Comparison of ENCODE assay signal across 8 cellular contexts in the genomic region with DNA sequence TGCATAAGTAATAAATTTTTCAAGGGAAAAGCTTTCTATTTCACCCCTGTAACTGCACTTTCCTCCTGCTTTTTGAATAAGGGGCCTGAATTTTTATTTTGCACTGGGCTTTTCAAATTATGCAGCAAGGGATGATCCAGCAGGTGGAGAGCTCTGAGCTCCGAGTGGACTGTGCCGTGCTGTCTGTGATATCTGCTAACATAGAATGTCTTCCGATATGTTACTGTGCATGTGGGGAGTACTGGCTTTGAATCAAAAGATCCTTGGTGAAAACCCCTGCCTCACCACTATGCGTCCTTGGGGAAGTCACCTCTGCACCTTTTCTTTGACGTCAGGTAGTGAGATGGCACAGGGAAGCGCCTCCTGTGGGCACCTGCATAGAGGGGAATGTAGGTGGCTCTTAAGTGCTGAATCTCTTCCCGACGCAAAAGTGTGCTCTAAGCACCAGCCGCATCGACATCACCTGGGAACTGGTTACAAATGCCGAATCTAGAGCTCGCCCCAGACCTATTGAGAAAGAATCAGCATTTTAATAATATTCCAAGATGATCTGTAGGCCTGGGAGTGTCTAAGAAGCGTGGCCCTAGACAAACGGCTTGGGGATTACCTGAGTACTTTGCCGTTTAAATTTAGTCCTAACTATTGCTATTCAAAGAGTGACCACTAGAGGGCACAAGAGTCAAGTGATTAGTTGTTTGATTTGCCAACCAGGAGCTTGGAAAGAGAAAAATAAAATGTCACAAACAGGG. TPM values are rescaled to one million over a fixed set of nuclear protein-coding genes. Genes with fewer than 3 reads are reported as not detected.
DNase-seq lines count a peak whose midpoint lies in the region; ATAC-seq and TF ChIP-seq lines count a peak whose summit lies in the region.

No MANE protein-coding gene starts in this region.

- TF ChIP-seq EP300 in esophagus muscularis mucosa (IDR thresholded peaks at IDR 0.05) = no peak

- H3F3A ChIP-seq in SU-DHL-6 (ENCODE audit: insufficient read depth) = no peaks in the 10 kb centered on the region

- no peaks in the 10 kb centered on the region for H3K36me3 Mint-ChIP-seq in naive thymus-derived CD8-positive, alpha-beta T cell

- no peak overlapping the region for H3K4me3 Mint-ChIP-seq in naive thymus-derived CD8-positive, alpha-beta T cell

- intact Hi-C loops in esophagus muscularis mucosa (cut with DNase I) = loop anchor here (1.0 kb wide), 1 partner anchor 78 kb away; no protein-coding TSS in a partner anchor

- peak; percentile 61 to 62 for ATAC-seq in naive thymus-derived CD8-positive, alpha-beta T cell
- no peak for ATAC-seq in GM18505 (IDR thresholded peaks at IDR 0.05; ENCODE audit: unreplicated experiment)

- H3K27ac Mint-ChIP-seq in naive thymus-derived CD8-positive, alpha-beta T cell = no peak overlapping the region

- no peaks in the 10 kb centered on the region for H4K20me1 ChIP-seq in SU-DHL-6 (ENCODE audit: low read depth, low read length)

- no peaks in the 10 kb centered on the region for H3K36me3 ChIP-seq in SU-DHL-6 (ENCODE audit: low read length)
- no peaks in the 10 kb centered on the region for H3K36me3 ChIP-seq in esophagus muscularis mucosa

- peaks cover 4 to 9% (median 5%) of the 10 kb centered on the region in 4 donors for H3K4me1 ChIP-seq in esophagus muscularis mucosa

- POLR2A ChIA-PET in naive thymus-derived CD8-positive, alpha-beta T cell (lab: Charles Lee) = no interaction called here

- no peaks in the 10 kb centered on the region for H3K9me3 Mint-ChIP-seq in naive thymus-derived CD8-positive, alpha-beta T cell

- no peaks in the 10 kb centered on the region for H3K79me2 ChIP-seq in SU-DHL-6 (ENCODE audit: insufficient read depth, low read length)

- H3K27me3 Mint-ChIP-seq in naive thymus-derived CD8-positive, alpha-beta T cell = peaks cover 21 to 57% (median 48%) of the 10 kb centered on the region in 5 donors

- no peaks in the 10 kb centered on the region for H3K9me3 ChIP-seq in SU-DHL-6 (ENCODE audit: insufficient read depth, low read length)
- H3K9me3 ChIP-seq in esophagus muscularis mucosa = peaks cover 0 to 6% (median under 1%) of the 10 kb centered on the region in 4 donors

- H3K27ac ChIP-seq in SU-DHL-6 (ENCODE audit: low read depth, low read length) (no peak overlapping the region), esophagus muscularis mucosa (replicated peaks in 1 of 4) (no peak overlapping the region)

- H3K27me3 ChIP-seq in SU-DHL-6 (ENCODE audit: low read length) (no peaks in the 10 kb centered on the region), esophagus muscularis mucosa (peaks cover 0 to 46% (median 7%) of the 10 kb centered on the region in 4 donors)

- 15% methylated on average over 15 of the region's 15 CpGs for WGBS in esophagus muscularis mucosa

- H3K4me3 ChIP-seq in NB4 (ENCODE audit: low read depth, low read length) (no peak overlapping the region), SU-DHL-6 (ENCODE audit: insufficient read depth, low read length, poor library complexity, severe bottlenecking) (no peak overlapping the region), esophagus muscularis mucosa (no peak overlapping the region)

- no peaks in the 10 kb centered on the region for H3K9me2 ChIP-seq in SU-DHL-6 (replicated peaks; ENCODE audit: insufficient read depth, low read length)

- H3K4me2 ChIP-seq in SU-DHL-6 (ENCODE audit: low read depth, low read length, poor library complexity, severe bottlenecking) = no peak overlapping the region

- H3K9ac ChIP-seq in SU-DHL-6 (ENCODE audit: low read length) = no peak overlapping the region

- DNase-seq in A172 (ENCODE audit: low spot score) = peak; percentile 79
- DNase-seq in ELF-1 (ENCODE audit: low read depth, low spot score) = peak; percentile 71
- DNase-seq in NB4 (ENCODE audit: low read depth) = peak; percentile 75
- DNase-seq in esophagus muscularis mucosa (ENCODE audit: extremely low spot score) = no peak
- peak in 6 of 10 donors; percentile 25 to 76 (median 60) for DNase-seq in naive thymus-derived CD8-positive, alpha-beta T cell
- DNase-seq in activated effector memory CD4-positive, alpha-beta T cell treated with anti-CD3 and anti-CD28 coated beads, Interleukin-2, amount 50 U/mL, for 16 hours = no peak

- no peak overlapping the region for H2AFZ ChIP-seq in SU-DHL-6 (ENCODE audit: low read depth, low read length, severe bottlenecking)

- H3K4me1 Mint-ChIP-seq in naive thymus-derived CD8-positive, alpha-beta T cell = peaks cover 0 to 6% (median 3%) of the 10 kb centered on the region in 4 donors

- peak; percentile 67 for TF ChIP-seq CTCF in NB4 (IDR thresholded peaks at IDR 0.05; ENCODE audit: low read depth, low read length)
- TF ChIP-seq CTCF in SU-DHL-6 (IDR thresholded peaks at IDR 0.05; ENCODE audit: insufficient read depth, low read length, poor library complexity, severe bottlenecking) = peak; percentile 43
- peak; percentile 82 to 85 (median 84) for TF ChIP-seq CTCF in esophagus muscularis mucosa (IDR thresholded peaks at IDR 0.05)

- TF ChIP-seq POLR2A in NB4 (IDR thresholded peaks at IDR 0.05; ENCODE audit: extremely low read depth, insufficient read length) (no peak), esophagus muscularis mucosa (IDR thresholded peaks at IDR 0.05; ENCODE audit: low read depth) (no peak), GM18505 (IDR thresholded peaks at IDR 0.05; ENCODE audit: borderline replicate concordance, extremely low read depth, insufficient read depth, insufficient read length) (no peak)

RNA-seq across cellular contexts. Expression of gene WFS1, which starts 19.2 kb away (rescaled TPM):
- 52.8 and 54.2 TPM in 2 replicates for total RNA-seq in A172 (2014; rRNA removed; shearing (Covaris generic))
- 100 to 1,000 TPM in 2 of 4 donors, 10 to 100 TPM in 2; 62.3 to 159 (median 104) TPM for total RNA-seq in esophagus muscularis mucosa
- 1 to 10 TPM; 4.8 to 5.9 TPM for total RNA-seq in naive thymus-derived CD8-positive, alpha-beta T cell
- polyA plus RNA-seq in naive thymus-derived CD8-positive, alpha-beta T cell = 1 to 10 TPM; 2.9 to 5.4 (median 4.7) TPM

RNA-seq across cellular contexts. Expression of gene JAKMIP1, which starts 50.1 kb away (rescaled TPM):
- 0.22 and 0.28 TPM in 2 replicates for total RNA-seq in A172 (2014; rRNA removed; shearing (Covaris generic))
- total RNA-seq in esophagus muscularis mucosa = 1 to 10 TPM in 2 of 4 donors, under 1 TPM in 2; 0.57 to 2.8 (median 0.91) TPM
- under 1 TPM in 1 of 2 experiments, not detected in 1; 0.38 TPM for total RNA-seq in naive thymus-derived CD8-positive, alpha-beta T cell
- polyA plus RNA-seq in naive thymus-derived CD8-positive, alpha-beta T cell = 1 to 10 TPM in 1 of 3 donors, under 1 TPM in 2; 0.15 to 9.6 (median 0.68) TPM

Comparison
In these comparisons a context has a peak if more than half of its experiments do, and no peak if none do; other contexts are left out.
1. DNase-seq: peak in A172 (single experiment), ELF-1 (single experiment), NB4 (single experiment) and naive thymus-derived CD8-positive, alpha-beta T cell (6 of 10); none in esophagus muscularis mucosa (single experiment) and activated effector memory CD4-positive, alpha-beta T cell treated with anti-CD3 and anti-CD28 coated beads, Interleukin-2, amount 50 U/mL, for 16 hours (single experiment).
2. Peak in every context shown above with its lines, with median percentiles within 50 percentile points of each other: CTCF ChIP-seq.